1 cellular context compared by ENCODE assay signal in the genomic region with DNA sequence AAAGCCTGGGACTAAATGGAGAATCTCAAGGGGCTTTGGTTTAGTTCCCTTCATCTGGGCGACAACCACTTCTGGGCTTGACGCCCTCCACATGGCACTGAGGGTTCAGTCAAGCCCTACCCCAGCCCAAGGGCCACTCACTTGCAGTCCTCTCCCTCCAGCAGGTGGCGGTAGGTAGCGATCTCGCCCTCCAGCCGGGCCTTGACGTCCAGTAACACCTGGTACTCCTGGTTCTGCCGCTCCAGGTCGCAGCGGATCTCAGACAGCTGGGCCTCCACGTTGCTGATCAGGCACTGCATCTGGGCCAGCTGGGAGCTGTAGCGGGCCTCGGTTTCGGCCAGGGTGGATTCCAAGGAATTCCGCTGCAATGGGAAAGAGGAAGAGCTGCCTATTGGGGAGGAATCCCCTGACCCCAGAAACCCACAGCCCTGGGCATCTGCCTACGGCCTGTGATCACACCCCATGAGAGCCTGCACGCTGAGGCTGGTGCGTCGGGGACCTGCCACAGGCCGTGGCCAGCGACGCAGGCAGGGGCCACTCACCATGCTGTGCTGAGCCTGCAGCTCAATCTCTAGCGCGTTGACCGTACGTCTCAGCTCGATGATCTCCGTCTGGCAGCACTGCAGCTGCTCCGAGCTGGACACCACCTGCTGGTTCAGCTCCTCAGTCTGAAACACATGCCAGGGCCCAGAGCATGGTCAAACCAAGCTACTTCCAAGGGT.
TF ChIP-seq lines count a peak whose summit lies in the region.

No MANE protein-coding gene starts in this region.

TF ChIP-seq in HCT116, 20 proteins besides CTCF, POLR2A, EP300 and RAD21 (continued from another document):
- TF ChIP-seq, protein P1, sequence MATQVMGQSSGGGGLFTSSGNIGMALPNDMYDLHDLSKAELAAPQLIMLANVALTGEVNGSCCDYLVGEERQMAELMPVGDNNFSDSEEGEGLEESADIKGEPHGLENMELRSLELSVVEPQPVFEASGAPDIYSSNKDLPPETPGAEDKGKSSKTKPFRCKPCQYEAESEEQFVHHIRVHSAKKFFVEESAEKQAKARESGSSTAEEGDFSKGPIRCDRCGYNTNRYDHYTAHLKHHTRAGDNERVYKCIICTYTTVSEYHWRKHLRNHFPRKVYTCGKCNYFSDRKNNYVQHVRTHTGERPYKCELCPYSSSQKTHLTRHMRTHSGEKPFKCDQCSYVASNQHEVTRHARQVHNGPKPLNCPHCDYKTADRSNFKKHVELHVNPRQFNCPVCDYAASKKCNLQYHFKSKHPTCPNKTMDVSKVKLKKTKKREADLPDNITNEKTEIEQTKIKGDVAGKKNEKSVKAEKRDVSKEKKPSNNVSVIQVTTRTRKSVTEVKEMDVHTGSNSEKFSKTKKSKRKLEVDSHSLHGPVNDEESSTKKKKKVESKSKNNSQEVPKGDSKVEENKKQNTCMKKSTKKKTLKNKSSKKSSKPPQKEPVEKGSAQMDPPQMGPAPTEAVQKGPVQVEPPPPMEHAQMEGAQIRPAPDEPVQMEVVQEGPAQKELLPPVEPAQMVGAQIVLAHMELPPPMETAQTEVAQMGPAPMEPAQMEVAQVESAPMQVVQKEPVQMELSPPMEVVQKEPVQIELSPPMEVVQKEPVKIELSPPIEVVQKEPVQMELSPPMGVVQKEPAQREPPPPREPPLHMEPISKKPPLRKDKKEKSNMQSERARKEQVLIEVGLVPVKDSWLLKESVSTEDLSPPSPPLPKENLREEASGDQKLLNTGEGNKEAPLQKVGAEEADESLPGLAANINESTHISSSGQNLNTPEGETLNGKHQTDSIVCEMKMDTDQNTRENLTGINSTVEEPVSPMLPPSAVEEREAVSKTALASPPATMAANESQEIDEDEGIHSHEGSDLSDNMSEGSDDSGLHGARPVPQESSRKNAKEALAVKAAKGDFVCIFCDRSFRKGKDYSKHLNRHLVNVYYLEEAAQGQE (IDR thresholded peaks at IDR 0.05; ENCODE audit: low read depth) = no peak
